Comparison of ENCODE assay signal across 20 cellular contexts in genomic region chr5:107919361-107919760, GRCh38.
DNase-seq lines count a peak whose midpoint lies in the region; ATAC-seq and TF ChIP-seq lines count a peak whose summit lies in the region.
"Had no signal": no experiment of that assay in that cellular context is flagged by ENCODE, and none has a peak within 500 bp of the region (broad histone marks: within the 10 kb centered on the region; RNA-seq: fewer than 3 reads in every experiment).

No MANE protein-coding gene starts in this region.

- intact Hi-C loops in activated CD4-positive, alpha-beta T cell treated with anti-CD3 and anti-CD28 coated beads, Interleukin-2, amount 10 ng/mL, durations not matched to agents 24 days and 14 days (cut with micrococcal nuclease): loop anchor here (2.0 to 10.0 kb wide), 4 partner anchors 38 to 531 kb away; partner anchors contain the start of gene FBXL17

- H3K27ac Mint-ChIP-seq in activated CD4-positive, alpha-beta T cell treated with anti-CD3 and anti-CD28 coated beads, Interleukin-2, amount 10 ng/mL, durations not matched to agents 24 days and 14 days: peak overlapping the region; percentile 21
- peak overlapping the region in 3 of 5 experiments; percentile 1 to 71 (median 12) for H3K27ac Mint-ChIP-seq in brain
- H3K27ac Mint-ChIP-seq: CD4-positive, alpha-beta memory T cell had no signal

- peak; percentile 43 for DNase-seq in activated CD4-positive, alpha-beta T cell treated with anti-CD3 and anti-CD28 coated beads, Interleukin-2, amount 10 ng/mL, durations not matched to agents 24 days and 14 days
- no peak for DNase-seq in activated CD4-positive, alpha-beta T cell treated with anti-CD3 and anti-CD28 coated beads for 48 hours
- DNase-seq in 8988T (no peak), SW 1271 (lab: John Stamatoyannopoulos, UW) (no peak)
- DNase-seq: activated CD4-positive, CD25-positive, alpha-beta regulatory T cell; CD4-positive, alpha-beta memory T cell; EL; H7; KBM-7; left ventricle myocardium inferior; NCI-H1105 treated with DMSO at 0.1 percent for 48 hours; NCI-H2029 treated with DMSO at 0.1 percent for 48 hours; NCI-H526 treated with DMSO at 0.1 percent for 48 hours; SHP77; tibial artery had no signal

- H3K4me1 Mint-ChIP-seq in activated CD4-positive, alpha-beta T cell treated with anti-CD3 and anti-CD28 coated beads, Interleukin-2, amount 10 ng/mL, durations not matched to agents 24 days and 14 days: peaks cover 40% of the 10 kb centered on the region
- peaks cover 25% of the 10 kb centered on the region for H3K4me1 Mint-ChIP-seq in brain

- H3K4me3 Mint-ChIP-seq in activated CD4-positive, alpha-beta T cell treated with anti-CD3 and anti-CD28 coated beads, Interleukin-2, amount 10 ng/mL, durations not matched to agents 24 days and 14 days: peak overlapping the region; percentile 20
- H3K4me3 Mint-ChIP-seq in brain: no peak overlapping the region
- H3K4me3 Mint-ChIP-seq: CD4-positive, alpha-beta memory T cell had no signal

- no peak for TF ChIP-seq CTCF in brain (conservative IDR thresholded peaks at IDR 0.05)

- H3K36me3 Mint-ChIP-seq in activated CD4-positive, alpha-beta T cell treated with anti-CD3 and anti-CD28 coated beads, Interleukin-2, amount 10 ng/mL, durations not matched to agents 24 days and 14 days (ENCODE audit: low read depth): peaks cover 2% of the 10 kb centered on the region
- no peaks in the 10 kb centered on the region for H3K36me3 Mint-ChIP-seq in brain

- no peaks in the 10 kb centered on the region for H3K27me3 Mint-ChIP-seq in activated CD4-positive, alpha-beta T cell treated with anti-CD3 and anti-CD28 coated beads, Interleukin-2, amount 10 ng/mL, durations not matched to agents 24 days and 14 days
- peaks cover 2% of the 10 kb centered on the region for H3K27me3 Mint-ChIP-seq in brain
- H3K27me3 Mint-ChIP-seq: CD4-positive, alpha-beta memory T cell had no signal

- ATAC-seq in GM18517 (IDR thresholded peaks at IDR 0.05; ENCODE audit: unreplicated experiment) (peak; percentile 20), HG03439 (IDR thresholded peaks at IDR 0.05; ENCODE audit: unreplicated experiment) (peak; percentile 9), HG03442 (IDR thresholded peaks at IDR 0.05; ENCODE audit: unreplicated experiment) (no peak)
- ATAC-seq: Panc1 had no signal

- peaks cover 7% of the 10 kb centered on the region for H3K9me3 Mint-ChIP-seq in activated CD4-positive, alpha-beta T cell treated with anti-CD3 and anti-CD28 coated beads, Interleukin-2, amount 10 ng/mL, durations not matched to agents 24 days and 14 days
- peaks cover 0 to 3% (median 0%) of the 10 kb centered on the region in 5 experiments for H3K9me3 Mint-ChIP-seq in brain
